9 cellular contexts compared by ENCODE assay signal in genomic region chr6:55794136-55794812, GRCh38.
DNase-seq lines count a peak whose midpoint lies in the region; ATAC-seq, FAIRE-seq and TF ChIP-seq lines count a peak whose summit lies in the region.
"Had no signal": no experiment of that assay in that cellular context is flagged by ENCODE, and none has a peak within 500 bp of the region (broad histone marks: within the 10 kb centered on the region; RNA-seq: fewer than 3 reads in every experiment).

No MANE protein-coding gene starts in this region.

- BruUV-seq in PC-3 (replicated peaks; lab: Mats Ljungman, UMichigan), result no TSS peak
- no TSS peak for BruUV-seq in endothelial cell of umbilical vein (replicated peaks; lab: Mats Ljungman, UMichigan)

- H3F3A ChIP-seq in PC-3 (ENCODE audit: low read length, unreplicated experiment), result no peaks in the 10 kb centered on the region

- H3K9me3 ChIP-seq in PC-3 (ENCODE audit: low read length) (no peaks in the 10 kb centered on the region), endothelial cell of umbilical vein (replicated peaks; ENCODE audit: control insufficient read depth, insufficient read depth, low read length) (no peaks in the 10 kb centered on the region)
- H3K9me3 ChIP-seq: sigmoid colon had no signal

- no peak for TF ChIP-seq POLR2A in endothelial cell of umbilical vein (IDR thresholded peaks at IDR 0.05; ENCODE audit: low read depth, low read length)

- CTCF ChIA-PET in PC-3 (lab: Charles Lee) (no interaction called here), endothelial cell of umbilical vein (lab: Charles Lee) (interaction anchor here (1.1 to 1.3 kb wide), 2 partner anchors 33 to 90 kb away, joined by 3 to 4 read pairs; no protein-coding TSS in a partner anchor)

- H3K4me3 ChIP-seq in PC-3 (ENCODE audit: low read length), result no peak overlapping the region
- no peak overlapping the region for H3K4me3 ChIP-seq in endothelial cell of umbilical vein (replicated peaks in 1 of 3; ENCODE audit: insufficient read depth in 1 of 3, low read depth in 1 of 3, low read length in 3 of 3)
- H3K4me3 ChIP-seq: sigmoid colon had no signal

- peak overlapping the region; percentile 32 for H3K4me2 ChIP-seq in PC-3 (ENCODE audit: low read length)
- H3K4me2 ChIP-seq in endothelial cell of umbilical vein (ENCODE audit: insufficient read depth, low read length), result no peak overlapping the region

- no peaks in the 10 kb centered on the region for H3K9me2 ChIP-seq in PC-3 (replicated peaks; ENCODE audit: low read length)

- H3K9ac ChIP-seq in PC-3 (ENCODE audit: low read length) (no peak overlapping the region), endothelial cell of umbilical vein (replicated peaks; ENCODE audit: extremely low read depth, insufficient read depth, low read length) (no peak overlapping the region)

- H3K79me2 ChIP-seq in PC-3 (ENCODE audit: low read length) (no peaks in the 10 kb centered on the region), endothelial cell of umbilical vein (ENCODE audit: control insufficient read depth, insufficient read depth, low read length) (no peaks in the 10 kb centered on the region)

- peak; percentile 72 for ATAC-seq in PC-3
- no peak for ATAC-seq in HG03095 (IDR thresholded peaks at IDR 0.05; ENCODE audit: unreplicated experiment)
- ATAC-seq in GM19324 (IDR thresholded peaks at IDR 0.05; ENCODE audit: low FRiP score, unreplicated experiment), result no peak

- H3K36me3 ChIP-seq in PC-3 (ENCODE audit: low read depth, low read length), result no peaks in the 10 kb centered on the region
- H3K36me3 ChIP-seq in endothelial cell of umbilical vein (ENCODE audit: control insufficient read depth in 2 of 2, extremely low read depth in 1 of 2, insufficient read depth in 2 of 2, low read length in 2 of 2), result no peaks in the 10 kb centered on the region
- H3K36me3 ChIP-seq: sigmoid colon had no signal

- H2AFZ ChIP-seq in PC-3 (ENCODE audit: low read length) (no peak overlapping the region), endothelial cell of umbilical vein (ENCODE audit: low read depth, low read length) (peak overlapping the region; percentile 59)

- FAIRE-seq in endothelial cell of umbilical vein (lab: Jason Lieb, UNC), result peak; percentile 49

- H3K27ac ChIP-seq in PC-3 (ENCODE audit: low read length), result peak overlapping the region; percentile 65
- H3K27ac ChIP-seq in endothelial cell of umbilical vein (ENCODE audit: insufficient read depth, low read depth, low read length), result no peak overlapping the region
- H3K27ac ChIP-seq: sigmoid colon had no signal

- H4K20me1 ChIP-seq in PC-3 (ENCODE audit: low read length), result no peaks in the 10 kb centered on the region
- H4K20me1 ChIP-seq in endothelial cell of umbilical vein (replicated peaks; ENCODE audit: control insufficient read depth, extremely low read depth, insufficient read depth, low read length), result no peaks in the 10 kb centered on the region

- intact Hi-C loops in PC-3 (cut with micrococcal nuclease), result loop anchor here (1.0 to 10.0 kb wide), 2 partner anchors 36 to 159 kb away; no protein-coding TSS in a partner anchor
- intact Hi-C loops in endothelial cell of umbilical vein (cut with micrococcal nuclease), result no loop called here

- H3K9me1 ChIP-seq in endothelial cell of umbilical vein (replicated peaks; ENCODE audit: control insufficient read depth, extremely low read depth, insufficient read depth, low read length), result no peaks in the 10 kb centered on the region

- H3K27me3 ChIP-seq in PC-3 (ENCODE audit: low read length) (no peaks in the 10 kb centered on the region), endothelial cell of umbilical vein (ENCODE audit: control insufficient read depth in 2 of 2, insufficient read depth in 2 of 2, low read length in 2 of 2) (no peaks in the 10 kb centered on the region)
- H3K27me3 ChIP-seq: sigmoid colon had no signal

- dilution Hi-C loops in endothelial cell of umbilical vein (cut with MboI; ENCODE audit: extremely low pct_ligation_motif_present, low sequenced_read_pairs), result no loop called here

- TF ChIP-seq CTCF in PC-3 (conservative IDR thresholded peaks at IDR 0.05; ENCODE audit: low read depth, low read length), result no peak
- TF ChIP-seq CTCF in endothelial cell of umbilical vein (IDR thresholded peaks at IDR 0.05; ENCODE audit: extremely low read depth in 1 of 2, insufficient read depth in 1 of 2, low read depth in 1 of 2, low read length in 2 of 2), result no peak

- peaks cover 27% of the 10 kb centered on the region for H3K4me1 ChIP-seq in PC-3 (ENCODE audit: insufficient read depth, low read length)
- peaks cover 4% of the 10 kb centered on the region for H3K4me1 ChIP-seq in endothelial cell of umbilical vein (ENCODE audit: control insufficient read depth, extremely low read depth, insufficient read depth, low read length)
- H3K4me1 ChIP-seq: sigmoid colon had no signal

- POLR2A ChIA-PET in PC-3 (lab: Charles Lee; ENCODE audit: unreplicated experiment), result no interaction called here
- POLR2A ChIA-PET in endothelial cell of umbilical vein (lab: Charles Lee), result no interaction called here

- DNase-seq in EL (peak; percentile 19), PC-3 (peak; percentile 78), endothelial cell of umbilical vein (ENCODE audit: low read depth, low spot score) (peak; percentile 60), non-pigmented ciliary epithelial cell (ENCODE audit: low read depth) (peak; percentile 28), NCI-H1694 treated with DMSO at 0.1 percent for 48 hours (lab: John Stamatoyannopoulos, UW) (no peak)
- DNase-seq: NCI-H226, sigmoid colon had no signal

TF ChIP-seq in endothelial cell of umbilical vein, 7 proteins besides CTCF, POLR2A, EP300 and RAD21:
- TF ChIP-seq POLR2AphosphoS5 (IDR thresholded peaks at IDR 0.05; ENCODE audit: insufficient read depth, low read depth, low read length) (no peak), EZH2 (IDR thresholded peaks at IDR 0.05; ENCODE audit: borderline replicate concordance, low read depth, low read length, severe bottlenecking) (no peak), JUN (IDR thresholded peaks at IDR 0.05; ENCODE audit: borderline replicate concordance, insufficient read depth, insufficient read length, low read depth) (peak; percentile 43), FOS (IDR thresholded peaks at IDR 0.05; ENCODE audit: borderline replicate concordance, insufficient read depth, low read length) (peak; percentile 58)
